Comparison of ENCODE assay signal across 28 cellular contexts in genomic region chr10:33812586-33812985, GRCh38.
"Had no signal": no experiment of that assay in that cellular context is flagged by ENCODE, and none has a peak within 500 bp of the region (broad histone marks: within the 10 kb centered on the region; RNA-seq: fewer than 3 reads in every experiment).

No MANE protein-coding gene starts in this region.

- H3K27me3 ChIP-seq: heart left ventricle, right atrium auricular region, right lobe of liver, stomach, testis, thyroid gland, upper lobe of right lung had no signal

- H3K4me1 Mint-ChIP-seq: immature natural killer cell; naive thymus-derived CD4-positive, alpha-beta T cell; stimulated activated memory B cell treated with anti-CD40 and anti-IgM and Interleukin-4, amounts not matched to agents 10 μg/mL and 1 μg/mL and 100 μg/mL, for 72 hours had no signal

- ATAC-seq: heart left ventricle; lower lobe of right lung; naive thymus-derived CD4-positive, alpha-beta T cell; psoas muscle; right lobe of liver; stimulated activated memory B cell treated with anti-CD40 and anti-IgM and Interleukin-4, amounts not matched to agents 10 μg/mL and 1 μg/mL and 100 μg/mL, for 72 hours; stimulated activated naive CD8-positive, alpha-beta T cell treated with anti-CD3 and anti-CD28 coated beads, Interleukin-15, Interleukin-2, amounts not matched to agents 100 U/mL and 50 U/mL, for 24 hours; upper lobe of right lung had no signal

- H3K27ac ChIP-seq: heart left ventricle, lower lobe of right lung, parathyroid adenoma, psoas muscle, right atrium auricular region, right lobe of liver, stomach, testis, thyroid gland, upper lobe of right lung had no signal

- H3K27me3 Mint-ChIP-seq: stimulated activated memory B cell treated with anti-CD40 and anti-IgM and Interleukin-4, amounts not matched to agents 10 μg/mL and 1 μg/mL and 100 μg/mL, for 72 hours had no signal

- H3K4me2 ChIP-seq: smooth muscle cell had no signal

- H3K27ac Mint-ChIP-seq: immature natural killer cell; mesothelial cell of epicardium; naive thymus-derived CD4-positive, alpha-beta T cell; stimulated activated memory B cell treated with anti-CD40 and anti-IgM and Interleukin-4, amounts not matched to agents 10 μg/mL and 1 μg/mL and 100 μg/mL, for 72 hours had no signal

- DNase-seq: heart left ventricle; hypothalamus; immature natural killer cell; kidney; lower lobe of right lung; mammary epithelial cell; mesenchymal stem cell; naive thymus-derived CD4-positive, alpha-beta T cell; nucleus accumbens; psoas muscle; right lobe of liver; stimulated activated CD4-positive, alpha-beta T cell treated with anti-CD3 and anti-CD28 coated beads, Interleukin-1b, Interleukin-23, amount 100 ng/mL, for 48 hours; stimulated activated CD4-positive, alpha-beta T cell treated with anti-CD3 and anti-CD28 coated beads, Interleukin-2, amount 100 ng/mL, for 48 hours; stimulated activated CD4-positive, alpha-beta T cell treated with anti-CD3 and anti-CD28 coated beads, Interleukin-4, amount 100 ng/mL, for 4 hours; stimulated activated CD8-positive, alpha-beta memory T cell treated with anti-CD3 and anti-CD28 coated beads, Interleukin-4, amount 100 ng/mL, for 48 hours; stimulated activated naive CD8-positive, alpha-beta T cell treated with anti-CD3 and anti-CD28 coated beads, Interleukin-15, Interleukin-2, amounts not matched to agents 100 U/mL and 50 U/mL, for 24 hours; stomach; testis; thyroid gland; trophoblast cell; upper lobe of right lung had no signal

- H3K9me3 Mint-ChIP-seq: immature natural killer cell; stimulated activated memory B cell treated with anti-CD40 and anti-IgM and Interleukin-4, amounts not matched to agents 10 μg/mL and 1 μg/mL and 100 μg/mL, for 72 hours had no signal

- H3K36me3 ChIP-seq: heart left ventricle, lower lobe of right lung, right atrium auricular region, right lobe of liver, stomach, thyroid gland, upper lobe of right lung had no signal

- H3K4me3 ChIP-seq: heart left ventricle, lower lobe of right lung, psoas muscle, right atrium auricular region, right lobe of liver, smooth muscle cell, stomach, testis, thyroid gland, upper lobe of right lung had no signal

- H3K9ac ChIP-seq: parathyroid adenoma had no signal

- H3K4me3 Mint-ChIP-seq: immature natural killer cell; mesothelial cell of epicardium; naive thymus-derived CD4-positive, alpha-beta T cell; nephron; neural crest cell; stimulated activated memory B cell treated with anti-CD40 and anti-IgM and Interleukin-4, amounts not matched to agents 10 μg/mL and 1 μg/mL and 100 μg/mL, for 72 hours had no signal

- H3K36me3 Mint-ChIP-seq: immature natural killer cell; mesothelial cell of epicardium; naive thymus-derived CD4-positive, alpha-beta T cell; stimulated activated memory B cell treated with anti-CD40 and anti-IgM and Interleukin-4, amounts not matched to agents 10 μg/mL and 1 μg/mL and 100 μg/mL, for 72 hours had no signal

- H3K4me1 ChIP-seq: lower lobe of right lung, parathyroid adenoma, right atrium auricular region, right lobe of liver, stomach, testis, thyroid gland, upper lobe of right lung had no signal

- H3K79me2 ChIP-seq: parathyroid adenoma had no signal

- H3K9me3 ChIP-seq: heart left ventricle, lower lobe of right lung, psoas muscle, right atrium auricular region, right lobe of liver, stomach, testis, thyroid gland, upper lobe of right lung had no signal
